Comparison of ENCODE assay signal across 9 cellular contexts in the genomic region with DNA sequence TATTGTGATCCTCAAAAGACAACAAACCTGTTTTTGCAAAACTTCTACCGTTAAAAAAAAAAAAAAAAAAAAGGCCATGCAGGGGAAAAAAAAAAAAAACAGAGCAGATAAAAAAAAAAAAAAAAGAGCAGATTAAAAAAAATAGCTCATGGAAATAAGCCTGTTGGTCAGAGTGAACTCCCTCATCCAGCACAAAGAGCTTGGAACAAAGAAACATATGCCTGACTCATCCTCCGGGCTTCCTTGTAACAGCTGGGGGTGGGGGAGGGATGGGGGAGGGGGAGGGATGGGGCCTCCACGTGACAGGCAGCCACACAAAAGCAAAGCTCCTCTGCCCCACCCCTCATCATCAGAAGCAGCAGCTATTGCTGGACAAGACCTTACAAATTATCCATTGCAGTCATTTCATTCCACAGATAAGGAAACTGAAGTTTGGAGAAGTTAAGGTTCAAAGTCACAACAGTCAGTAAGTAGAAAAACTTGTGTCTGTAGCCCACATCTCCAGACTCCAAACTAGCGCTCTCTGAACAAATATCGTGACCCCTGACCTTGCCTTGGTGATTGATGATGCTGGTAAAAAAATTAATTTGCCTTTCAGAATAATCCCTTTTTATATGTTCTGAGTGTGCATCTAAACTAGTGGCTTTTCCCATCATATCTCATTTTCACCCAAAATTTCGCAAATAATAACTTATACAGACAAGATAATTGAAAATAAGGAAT. TPM values are rescaled to one million over a fixed set of nuclear protein-coding genes. Genes with fewer than 3 reads are reported as not detected.
DNase-seq lines count a peak whose midpoint lies in the region; ATAC-seq, FAIRE-seq and TF ChIP-seq lines count a peak whose summit lies in the region.
"Had no signal": no experiment of that assay in that cellular context is flagged by ENCODE, and none has a peak within 500 bp of the region (broad histone marks: within the 10 kb centered on the region; RNA-seq: fewer than 3 reads in every experiment).

No MANE protein-coding gene starts in this region.

- no peak overlapping the region for H3K4me3 ChIP-seq in pancreas

- H3K27me3 ChIP-seq in pancreas, result no peaks in the 10 kb centered on the region

- H3K4me1 ChIP-seq in pancreas, result peaks cover 0 to 15% (median 0%) of the 10 kb centered on the region in 3 donors

- H3K36me3 ChIP-seq in pancreas, result no peaks in the 10 kb centered on the region

- no peak overlapping the region for H3K4me3 Mint-ChIP-seq in activated T-cell treated with anti-CD3 and anti-CD28 coated beads, Interleukin-2, amount 50 U/mL, for 24 hours

- peaks cover 6% of the 10 kb centered on the region for H3K4me1 Mint-ChIP-seq in activated T-cell treated with anti-CD3 and anti-CD28 coated beads, Interleukin-2, amount 50 U/mL, for 24 hours (ENCODE audit: low read depth)

- no peak overlapping the region for H3K27ac Mint-ChIP-seq in activated T-cell treated with anti-CD3 and anti-CD28 coated beads, Interleukin-2, amount 50 U/mL, for 24 hours

- no peaks in the 10 kb centered on the region for H3K9me3 Mint-ChIP-seq in activated T-cell treated with anti-CD3 and anti-CD28 coated beads, Interleukin-2, amount 50 U/mL, for 24 hours

- 53 to 54% methylated on average over 6 of the region's 6 CpGs for WGBS in pancreas, 2 donors

- DNase-seq in 8988T (peak; percentile 31), HTR-8/SVneo (ENCODE audit: insufficient read length, low spot score) (peak; percentile 84), T1000 (lab: John Stamatoyannopoulos, UW) (peak; percentile 50), frontal cortex (ENCODE audit: low spot score in 2 of 2) (peak; percentile 48 to 63), pancreas (peak in 2 of 6 donors; percentile 15 to 34)
- DNase-seq in stimulated activated CD4-positive, alpha-beta T cell treated with anti-CD3 and anti-CD28 coated beads, Interleukin-4, amount 100 ng/mL, for 1 hour, result no peak
- DNase-seq in activated T-cell treated with anti-CD3 and anti-CD28 coated beads, Interleukin-2, amount 50 U/mL, for 24 hours, result no peak
- DNase-seq: DND-41 had no signal

- H3K9me3 ChIP-seq in pancreas, result no peaks in the 10 kb centered on the region

- ATAC-seq in pancreas, result peak; percentile 27 to 81 (median 67)
- ATAC-seq in GM18517 (IDR thresholded peaks at IDR 0.05; ENCODE audit: unreplicated experiment), result no peak

- H3K27ac ChIP-seq in pancreas, result peak overlapping the region in 1 of 4 donors; percentile 44

- intact Hi-C loops in pancreas (cut with DNase I), result no loop called here

- no peaks in the 10 kb centered on the region for H3K27me3 Mint-ChIP-seq in activated T-cell treated with anti-CD3 and anti-CD28 coated beads, Interleukin-2, amount 50 U/mL, for 24 hours

- no peak for TF ChIP-seq CTCF in pancreas (IDR thresholded peaks at IDR 0.05)

- H3K36me3 Mint-ChIP-seq in activated T-cell treated with anti-CD3 and anti-CD28 coated beads, Interleukin-2, amount 50 U/mL, for 24 hours (ENCODE audit: low read depth), result no peaks in the 10 kb centered on the region

- FAIRE-seq in HTR-8/SVneo (lab: Jason Lieb, UNC), result no peak
- FAIRE-seq in frontal cortex (lab: Jason Lieb, UNC), result peak; percentile 21
- FAIRE-seq in pancreas (lab: Jason Lieb, UNC), result no peak

RNA-seq across cellular contexts. Expression of a gene that starts 38.9 kb away (rescaled TPM):
- 2.9 TPM for total RNA-seq in frontal cortex
- 10 to 100 TPM; 19.7 to 27.5 (median 22.8) TPM for total RNA-seq in pancreas
- polyA plus RNA-seq in pancreas, result 10 to 100 TPM; 13.9 to 21.3 TPM

RNA-seq across cellular contexts. Expression of a gene that starts 42.6 kb away (rescaled TPM):
- total RNA-seq in frontal cortex (not detected), pancreas (1 to 10 TPM in 2 of 6 donors, under 1 TPM in 3, not detected in 1; 0.92 to 2.6 (median 0.98) TPM)
- polyA plus RNA-seq in pancreas, result 10 to 100 TPM in 1 of 2 donors, 1 to 10 TPM in 1; 7.7 to 35.7 TPM

Comparison
In these comparisons a context has a peak if more than half of its experiments do, and no peak if none do; other contexts are left out.
1. DNase-seq: peak in 8988T (single experiment), HTR-8/SVneo (single experiment), T1000 (single experiment) and frontal cortex (2 of 2); none in stimulated activated CD4-positive, alpha-beta T cell treated with anti-CD3 and anti-CD28 coated beads, Interleukin-4, amount 100 ng/mL, for 1 hour (single experiment) and activated T-cell treated with anti-CD3 and anti-CD28 coated beads, Interleukin-2, amount 50 U/mL, for 24 hours (single experiment).